Comparison of ENCODE assay signal across 8 cellular contexts in the genomic region with DNA sequence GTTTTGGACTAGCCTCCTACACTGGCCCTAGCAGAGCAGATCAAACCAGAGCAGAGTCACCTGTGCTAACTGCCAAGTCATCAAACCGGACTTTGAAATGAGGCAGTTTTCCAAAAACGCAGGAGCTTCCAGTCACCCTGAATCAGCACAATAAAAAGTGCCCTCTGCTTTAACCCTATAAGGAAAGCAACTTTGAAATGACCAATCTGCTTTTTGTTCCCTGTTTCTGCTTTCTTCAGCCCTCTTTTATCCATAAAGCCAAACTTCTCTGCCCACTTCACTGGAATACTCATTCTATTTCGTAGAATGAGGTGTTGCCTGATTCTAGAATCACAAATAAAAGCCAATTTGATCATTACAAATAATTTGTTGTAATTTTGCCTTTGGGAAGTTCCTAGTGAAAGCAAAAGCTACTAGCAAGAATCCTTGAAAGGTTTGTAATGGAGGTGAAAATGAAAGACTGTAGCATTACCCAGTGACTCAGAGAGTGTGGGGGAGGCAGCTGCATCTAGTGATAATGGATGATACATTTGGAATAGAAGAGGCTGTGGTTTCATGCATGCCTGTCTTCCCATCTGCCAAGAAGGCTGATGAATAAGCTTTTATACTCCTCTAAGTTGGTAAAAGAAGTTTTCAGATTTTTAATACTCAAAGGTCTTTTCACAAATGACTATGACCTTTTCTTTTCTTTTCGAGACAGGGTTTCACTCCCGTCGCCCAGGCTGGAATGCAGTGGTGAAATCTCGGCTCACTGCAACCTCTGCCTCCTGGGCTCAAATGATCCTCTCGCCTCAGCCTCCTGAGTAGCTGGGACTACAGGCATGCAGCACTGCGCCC. TPM values are rescaled to one million over a fixed set of nuclear protein-coding genes. Genes with fewer than 3 reads are reported as not detected.
DNase-seq lines count a peak whose midpoint lies in the region; ATAC-seq, FAIRE-seq and TF ChIP-seq lines count a peak whose summit lies in the region.

No MANE protein-coding gene starts in this region.

- no peak for TF ChIP-seq POLR2A in testis (IDR thresholded peaks at IDR 0.05)

- DNase-seq in brain microvascular endothelial cell (peak; percentile 96), testis (peak; percentile 89), HuH-7.5 (ENCODE audit: low spot score) (no peak), SHP77 (lab: John Stamatoyannopoulos, UW) (no peak)

- H3K9ac ChIP-seq in HUES64 (ENCODE audit: low read depth, low read length) = peak overlapping the region; percentile 0; the same call in 1 of the 2 replicates
- H3K9ac ChIP-seq in liver (ENCODE audit: low read depth in 1 of 2, low read length in 2 of 2) = peak overlapping the region in 1 of 2 donors; percentile 64

- peak; percentile 54 for FAIRE-seq in A204.1 (lab: Jason Lieb, UNC)

- no peak for ATAC-seq in HG03280 (IDR thresholded peaks at IDR 0.05; ENCODE audit: unreplicated experiment)

- H3K36me3 ChIP-seq in HUES64 (ENCODE audit: insufficient read depth, low read length) = no peaks in the 10 kb centered on the region
- H3K36me3 ChIP-seq in brain microvascular endothelial cell (replicated peaks) = no peaks in the 10 kb centered on the region
- H3K36me3 ChIP-seq in liver (ENCODE audit: control insufficient read depth in 4 of 4, insufficient read depth in 3 of 4, low read depth in 1 of 4, low read length in 3 of 4) = no peaks in the 10 kb centered on the region
- no peaks in the 10 kb centered on the region for H3K36me3 ChIP-seq in testis (ENCODE audit: low read depth, missing control alignments)

- intact Hi-C loops in testis (cut with DNase I; ENCODE audit: low total_unique reads) = no loop called here

- H3K27ac ChIP-seq in HUES64 (ENCODE audit: low read depth, low read length) (no peak overlapping the region), brain microvascular endothelial cell (peak overlapping the region; percentile 94), liver (ENCODE audit: low read depth in 1 of 2, low read length in 2 of 2) (peak overlapping the region; percentile 90 to 95), testis (peak overlapping the region; percentile 66 to 72)

- H3K27me3 ChIP-seq in HUES64 (ENCODE audit: insufficient read depth, low read length) = 0 out of 2 replicates have a peak, but pooled peaks cover under 1% of the 10 kb centered on the region
- H3K27me3 ChIP-seq in brain microvascular endothelial cell (replicated peaks) = no peaks in the 10 kb centered on the region
- H3K27me3 ChIP-seq in liver (ENCODE audit: control insufficient read depth in 4 of 4, insufficient read depth in 4 of 4, low read length in 3 of 4) = no peaks in the 10 kb centered on the region
- no peaks in the 10 kb centered on the region for H3K27me3 ChIP-seq in testis

- no peaks in the 10 kb centered on the region for H3K9me3 ChIP-seq in HUES64 (ENCODE audit: insufficient read depth, low read depth, low read length)
- no peaks in the 10 kb centered on the region for H3K9me3 ChIP-seq in liver (ENCODE audit: control insufficient read depth in 4 of 4, low read length in 3 of 4)
- no peaks in the 10 kb centered on the region for H3K9me3 ChIP-seq in testis

- WGBS in HUES64 = 79% methylated on average over 8 of the region's 9 CpGs
- 45% methylated on average over 9 of the region's 9 CpGs for WGBS in liver
- WGBS in testis, 2 donors = 58 to 63% methylated on average over 9 of the region's 9 CpGs

- no peak overlapping the region for H3K4me3 ChIP-seq in HUES64 (ENCODE audit: low read length)
- H3K4me3 ChIP-seq in brain microvascular endothelial cell (ENCODE audit: low read depth, low read length) = no peak overlapping the region
- H3K4me3 ChIP-seq in liver (ENCODE audit: low read depth in 1 of 3, low read length in 3 of 3) = no peak overlapping the region
- H3K4me3 ChIP-seq in testis = no peak overlapping the region

- no peak for TF ChIP-seq CTCF in brain microvascular endothelial cell (IDR thresholded peaks at IDR 0.05; ENCODE audit: low read depth, low read length, missing control alignments)
- TF ChIP-seq CTCF in liver (IDR thresholded peaks at IDR 0.05; ENCODE audit: low read depth, low read length, missing input control) = no peak
- no peak for TF ChIP-seq CTCF in testis (IDR thresholded peaks at IDR 0.05)

- no peaks in the 10 kb centered on the region for H3K4me1 ChIP-seq in HUES64 (ENCODE audit: insufficient read depth, low read length)
- peaks cover 1 to 27% (median 19%) of the 10 kb centered on the region in 4 donors for H3K4me1 ChIP-seq in liver (ENCODE audit: control insufficient read depth in 4 of 4, insufficient read depth in 4 of 4, low read length in 3 of 4)
- peaks cover 44% of the 10 kb centered on the region for H3K4me1 ChIP-seq in testis

- TF ChIP-seq RAD21 in liver (IDR thresholded peaks at IDR 0.05) = peak in 1 of 2 donors; percentile 42

- in situ Hi-C loops in brain microvascular endothelial cell (cut with HindIII; ENCODE audit: low pct_ligation_motif_present, low sequenced_read_pairs) = no loop called here

TF ChIP-seq in liver, 16 proteins besides CTCF, POLR2A, EP300 and RAD21 (continues in another document):
- TF ChIP-seq NR2F2 (IDR thresholded peaks at IDR 0.05) = no peak
- TF ChIP-seq SP1 (IDR thresholded peaks at IDR 0.05) = peak; percentile 91
- TF ChIP-seq, protein P1, sequence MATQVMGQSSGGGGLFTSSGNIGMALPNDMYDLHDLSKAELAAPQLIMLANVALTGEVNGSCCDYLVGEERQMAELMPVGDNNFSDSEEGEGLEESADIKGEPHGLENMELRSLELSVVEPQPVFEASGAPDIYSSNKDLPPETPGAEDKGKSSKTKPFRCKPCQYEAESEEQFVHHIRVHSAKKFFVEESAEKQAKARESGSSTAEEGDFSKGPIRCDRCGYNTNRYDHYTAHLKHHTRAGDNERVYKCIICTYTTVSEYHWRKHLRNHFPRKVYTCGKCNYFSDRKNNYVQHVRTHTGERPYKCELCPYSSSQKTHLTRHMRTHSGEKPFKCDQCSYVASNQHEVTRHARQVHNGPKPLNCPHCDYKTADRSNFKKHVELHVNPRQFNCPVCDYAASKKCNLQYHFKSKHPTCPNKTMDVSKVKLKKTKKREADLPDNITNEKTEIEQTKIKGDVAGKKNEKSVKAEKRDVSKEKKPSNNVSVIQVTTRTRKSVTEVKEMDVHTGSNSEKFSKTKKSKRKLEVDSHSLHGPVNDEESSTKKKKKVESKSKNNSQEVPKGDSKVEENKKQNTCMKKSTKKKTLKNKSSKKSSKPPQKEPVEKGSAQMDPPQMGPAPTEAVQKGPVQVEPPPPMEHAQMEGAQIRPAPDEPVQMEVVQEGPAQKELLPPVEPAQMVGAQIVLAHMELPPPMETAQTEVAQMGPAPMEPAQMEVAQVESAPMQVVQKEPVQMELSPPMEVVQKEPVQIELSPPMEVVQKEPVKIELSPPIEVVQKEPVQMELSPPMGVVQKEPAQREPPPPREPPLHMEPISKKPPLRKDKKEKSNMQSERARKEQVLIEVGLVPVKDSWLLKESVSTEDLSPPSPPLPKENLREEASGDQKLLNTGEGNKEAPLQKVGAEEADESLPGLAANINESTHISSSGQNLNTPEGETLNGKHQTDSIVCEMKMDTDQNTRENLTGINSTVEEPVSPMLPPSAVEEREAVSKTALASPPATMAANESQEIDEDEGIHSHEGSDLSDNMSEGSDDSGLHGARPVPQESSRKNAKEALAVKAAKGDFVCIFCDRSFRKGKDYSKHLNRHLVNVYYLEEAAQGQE (IDR thresholded peaks at IDR 0.05) = peak; percentile 78
- TF ChIP-seq YY1 (IDR thresholded peaks at IDR 0.05) = peak; percentile 98
- TF ChIP-seq HNF4A (conservative IDR thresholded peaks at IDR 0.05) = peak; percentile 90 to 94
- no peak for TF ChIP-seq EGR1 (IDR thresholded peaks at IDR 0.05; ENCODE audit: low read depth in 2 of 2)
- TF ChIP-seq, protein P2, sequence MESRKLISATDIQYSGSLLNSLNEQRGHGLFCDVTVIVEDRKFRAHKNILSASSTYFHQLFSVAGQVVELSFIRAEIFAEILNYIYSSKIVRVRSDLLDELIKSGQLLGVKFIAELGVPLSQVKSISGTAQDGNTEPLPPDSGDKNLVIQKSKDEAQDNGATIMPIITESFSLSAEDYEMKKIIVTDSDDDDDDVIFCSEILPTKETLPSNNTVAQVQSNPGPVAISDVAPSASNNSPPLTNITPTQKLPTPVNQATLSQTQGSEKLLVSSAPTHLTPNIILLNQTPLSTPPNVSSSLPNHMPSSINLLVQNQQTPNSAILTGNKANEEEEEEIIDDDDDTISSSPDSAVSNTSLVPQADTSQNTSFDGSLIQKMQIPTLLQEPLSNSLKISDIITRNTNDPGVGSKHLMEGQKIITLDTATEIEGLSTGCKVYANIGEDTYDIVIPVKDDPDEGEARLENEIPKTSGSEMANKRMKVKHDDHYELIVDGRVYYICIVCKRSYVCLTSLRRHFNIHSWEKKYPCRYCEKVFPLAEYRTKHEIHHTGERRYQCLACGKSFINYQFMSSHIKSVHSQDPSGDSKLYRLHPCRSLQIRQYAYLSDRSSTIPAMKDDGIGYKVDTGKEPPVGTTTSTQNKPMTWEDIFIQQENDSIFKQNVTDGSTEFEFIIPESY (IDR thresholded peaks at IDR 0.05) = peak; percentile 80
- peak in 1 of 2 donors; percentile 27 for TF ChIP-seq GABPA (IDR thresholded peaks at IDR 0.05 in 1 of 2, conservative IDR thresholded peaks at IDR 0.05 in 1 of 2)
- TF ChIP-seq, protein P3, sequence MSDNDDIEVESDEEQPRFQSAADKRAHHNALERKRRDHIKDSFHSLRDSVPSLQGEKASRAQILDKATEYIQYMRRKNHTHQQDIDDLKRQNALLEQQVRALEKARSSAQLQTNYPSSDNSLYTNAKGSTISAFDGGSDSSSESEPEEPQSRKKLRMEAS (IDR thresholded peaks at IDR 0.05) = peak; percentile 56

RNA-seq across cellular contexts. Expression of gene SPAAR, which starts 14.9 kb away (rescaled TPM):
- not detected for polyA plus RNA-seq in HUES64 (2013, experiment 1 of 2)
- polyA plus RNA-seq in HUES64 (2013, experiment 2 of 2) = 0.19 TPM
- 1 to 10 TPM in 1 of 2 donors, under 1 TPM in 1; 0.65 to 2.4 TPM for total RNA-seq in liver
- 1 to 10 TPM; 1.1 TPM for polyA plus RNA-seq in liver
- total RNA-seq in testis = 10 to 100 TPM; 56.9 to 69.8 TPM
- 15.0 TPM for polyA plus RNA-seq in testis (ENCODE audit: insufficient read depth, low read depth, low replicate concordance)

RNA-seq across cellular contexts. Expression of gene HRCT1, which starts 18.1 kb away (rescaled TPM):
- polyA plus RNA-seq in HUES64 (2013, experiment 1 of 2) = not detected
- not detected for polyA plus RNA-seq in HUES64 (2013, experiment 2 of 2)
- total RNA-seq in liver (under 1 TPM; 0.08 to 0.09 TPM), testis (1 to 10 TPM; 2.5 to 6.5 TPM)
- polyA plus RNA-seq in liver (1 to 10 TPM in 1 of 2 donors, under 1 TPM in 1; 0.44 to 2.9 TPM), testis (ENCODE audit: insufficient read depth, low read depth, low replicate concordance) (7.1 TPM)

RNA-seq across cellular contexts. Expression of gene OR2S2, which starts 33.8 kb away (rescaled TPM):
- polyA plus RNA-seq in HUES64 (2013, experiment 1 of 2) = not detected
- not detected for polyA plus RNA-seq in HUES64 (2013, experiment 2 of 2)
- total RNA-seq in liver (not detected), testis (not detected)
- polyA plus RNA-seq in liver (not detected), testis (ENCODE audit: insufficient read depth, low read depth, low replicate concordance) (not detected)

RNA-seq across cellular contexts. Expression of gene OR13J1, which starts 53.9 kb away (rescaled TPM):
- polyA plus RNA-seq in HUES64 (2013, experiment 1 of 2) = not detected
- not detected for polyA plus RNA-seq in HUES64 (2013, experiment 2 of 2)
- total RNA-seq in liver = not detected
- not detected for polyA plus RNA-seq in liver
- total RNA-seq in testis = not detected
- polyA plus RNA-seq in testis (ENCODE audit: insufficient read depth, low read depth, low replicate concordance) = not detected

Comparison
In these comparisons a context has a peak if more than half of its experiments do, and no peak if none do; other contexts are left out.
1. DNase-seq: peak in brain microvascular endothelial cell (single experiment) and testis (single experiment); none in HuH-7.5 (single experiment) and SHP77 (0 of 2).
2. RNA of gene SPAAR, which starts 14.9 kb away (total RNA-seq): 56.9 to 69.8 TPM in testis; 0.65 to 2.4 TPM in liver; every median in the first group is over 10 times any median in the second.